ENCODE assay signal across 16 cellular contexts in the genomic region with DNA sequence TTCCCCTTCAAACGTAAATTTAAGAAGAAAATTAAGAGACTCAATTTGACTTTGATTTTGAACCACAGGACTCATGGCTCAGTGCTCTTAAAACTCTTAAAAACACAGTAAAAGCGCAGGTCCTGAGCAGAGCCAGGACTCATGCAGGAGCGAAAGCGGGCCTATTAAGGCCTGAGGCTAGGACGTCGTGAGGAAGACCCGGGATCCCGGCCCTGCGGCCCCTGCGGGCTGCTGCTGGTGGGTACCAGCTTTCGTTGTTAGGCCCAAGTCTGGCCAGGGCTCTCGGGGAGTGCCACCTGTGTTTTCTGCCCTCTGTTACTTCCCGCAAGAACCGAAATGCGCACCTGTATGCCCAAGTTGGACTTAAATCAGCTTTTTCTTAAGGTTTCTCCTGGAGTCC. TPM values are rescaled to one million over a fixed set of nuclear protein-coding genes. Genes with fewer than 3 reads are reported as not detected.
DNase-seq lines count a peak whose midpoint lies in the region; ATAC-seq and TF ChIP-seq lines count a peak whose summit lies in the region.
"Had no signal": no experiment of that assay in that cellular context is flagged by ENCODE, and none has a peak within 500 bp of the region (broad histone marks: within the 10 kb centered on the region; RNA-seq: fewer than 3 reads in every experiment).

No MANE protein-coding gene starts in this region.

- no peaks in the 10 kb centered on the region for H3K36me3 ChIP-seq in SK-N-SH (replicated peaks in 1 of 2; ENCODE audit: control insufficient read depth in 1 of 2, insufficient read depth in 2 of 2, low read length in 1 of 2)
- H3K36me3 ChIP-seq in spleen: no peaks in the 10 kb centered on the region
- H3K36me3 ChIP-seq in esophagus muscularis mucosa: no peaks in the 10 kb centered on the region

- CTCF ChIA-PET in SK-N-SH (lab: Yijun Ruan, JAX): interaction anchor here (1.1 to 4.2 kb wide), 6 partner anchors 11 to 864 kb away, joined by 3 to 16 read pairs (median 4); no protein-coding TSS in a partner anchor

- no peaks in the 10 kb centered on the region; the same call in 1 of the 2 replicates for H3K79me2 ChIP-seq in SK-N-SH (ENCODE audit: insufficient read depth)

- H3K9me3 ChIP-seq in SK-N-SH: no peaks in the 10 kb centered on the region
- H3K9me3 ChIP-seq in spleen: no peaks in the 10 kb centered on the region
- H3K9me3 ChIP-seq in esophagus muscularis mucosa: no peaks in the 10 kb centered on the region
- H3K9me3 ChIP-seq: Caco-2 had no signal

- H3K36me3 Mint-ChIP-seq in nephron (ENCODE audit: low read depth): no peaks in the 10 kb centered on the region
- H3K36me3 Mint-ChIP-seq: CD8-positive, alpha-beta T cell had no signal

- no peak overlapping the region for H3K4me3 ChIP-seq in SK-N-SH (ENCODE audit: low read depth in 2 of 2, low read length in 1 of 2)
- H3K4me3 ChIP-seq in spleen: no peak overlapping the region
- H3K4me3 ChIP-seq in esophagus muscularis mucosa: no peak overlapping the region

- POLR2A ChIA-PET in SK-N-SH (lab: Yijun Ruan, JAX): no interaction called here

- H3K4me1 ChIP-seq in SK-N-SH (ENCODE audit: control insufficient read depth in 1 of 2, insufficient read depth in 2 of 2, low read depth in 1 of 2, low read length in 1 of 2) (no peaks in the 10 kb centered on the region; a peak in 1 of 4 replicates), spleen (peaks cover 0 to 22% (median 8%) of the 10 kb centered on the region in 6 donors), esophagus muscularis mucosa (peaks cover 9 to 45% (median 29%) of the 10 kb centered on the region in 4 donors)
- H3K4me1 ChIP-seq: Caco-2 had no signal

- TF ChIP-seq RAD21 in SK-N-SH (IDR thresholded peaks at IDR 0.05; ENCODE audit: low read length): no peak

- peak overlapping the region; percentile 74; the same call in 1 of the 2 replicates for H3K4me2 ChIP-seq in SK-N-SH

- no peaks in the 10 kb centered on the region for H3F3A ChIP-seq in SK-N-SH (replicated peaks; ENCODE audit: insufficient read depth)

- no peak for TF ChIP-seq CTCF in SK-N-SH (IDR thresholded peaks at IDR 0.05)
- TF ChIP-seq CTCF in nephron (IDR thresholded peaks at IDR 0.05; ENCODE audit: unreplicated experiment in 3 of 3): no peak
- no peak for TF ChIP-seq CTCF in spleen (IDR thresholded peaks at IDR 0.05 in 8 of 11, conservative IDR thresholded peaks at IDR 0.05 in 3 of 11)
- no peak for TF ChIP-seq CTCF in esophagus muscularis mucosa (IDR thresholded peaks at IDR 0.05)

- no peak overlapping the region for H3K9ac ChIP-seq in SK-N-SH

- H3K27me3 Mint-ChIP-seq in nephron (ENCODE audit: low read depth): peaks cover 98% of the 10 kb centered on the region

- peaks cover 75% of the 10 kb centered on the region for H3K27me3 ChIP-seq in SK-N-SH (ENCODE audit: insufficient read depth)
- peaks cover 5 to 100% (median 79%) of the 10 kb centered on the region in 7 donors for H3K27me3 ChIP-seq in spleen (replicated peaks in 1 of 7)
- H3K27me3 ChIP-seq in esophagus muscularis mucosa: peaks cover 0 to 99% (median 38%) of the 10 kb centered on the region in 4 donors

- TF ChIP-seq POLR2A in spleen (IDR thresholded peaks at IDR 0.05) (no peak), esophagus muscularis mucosa (IDR thresholded peaks at IDR 0.05; ENCODE audit: low read depth) (no peak)

- no peak for DNase-seq in SK-N-SH
- DNase-seq in spleen: peak; percentile 53
- DNase-seq in COR-L47 (lab: John Stamatoyannopoulos, UW): no peak
- DNase-seq in esophagus muscularis mucosa (ENCODE audit: extremely low spot score): no peak
- no peak for DNase-seq in head of caudate nucleus
- DNase-seq: Caco-2; CD8-positive, alpha-beta T cell; DND-41; GDM1 had no signal

- no peak for ATAC-seq in SK-N-SH treated with all-trans-retinoic acid at 6 μM for 48 hours
- ATAC-seq: CD8-positive, alpha-beta T cell had no signal

- 17% methylated on average over 12 of the region's 15 CpGs for WGBS in SK-N-SH (ENCODE audit: low lambda C conversion rate)
- WGBS in spleen, 5 donors: 15 to 26% (median 18%) methylated on average over 14 to 15 of the region's 15 CpGs
- 50% methylated on average over 14 of the region's 15 CpGs for WGBS in esophagus muscularis mucosa

- no peak overlapping the region for H3K27ac ChIP-seq in SK-N-SH (ENCODE audit: low read depth in 2 of 2, low read length in 1 of 2)
- no peak overlapping the region for H3K27ac ChIP-seq in spleen
- H3K27ac ChIP-seq in esophagus muscularis mucosa (replicated peaks in 1 of 4): no peak overlapping the region
- H3K27ac ChIP-seq: 22Rv1 had no signal

- peaks cover 24% of the 10 kb centered on the region for H3K4me1 Mint-ChIP-seq in nephron

- H4K20me1 ChIP-seq in SK-N-SH (ENCODE audit: insufficient read depth): peaks cover 2% of the 10 kb centered on the region; the same call in 1 of the 2 replicates

- no peaks in the 10 kb centered on the region for H3K9me3 Mint-ChIP-seq in nephron
- H3K9me3 Mint-ChIP-seq: CD8-positive, alpha-beta T cell had no signal

- intact Hi-C loops in spleen (cut with DNase I; ENCODE audit: low total_unique reads) (no loop called here), esophagus muscularis mucosa (cut with DNase I) (loop anchor here (10.0 kb wide), 1 partner anchor 1613 kb away; no protein-coding TSS in a partner anchor), head of caudate nucleus (cut with DNase I) (no loop called here)

- H3K9me2 ChIP-seq in SK-N-SH: no peaks in the 10 kb centered on the region

- TF ChIP-seq EP300 in SK-N-SH (IDR thresholded peaks at IDR 0.05; ENCODE audit: borderline replicate concordance in 1 of 2, low read depth in 1 of 2, low read length in 1 of 2): no peak
- no peak for TF ChIP-seq EP300 in esophagus muscularis mucosa (IDR thresholded peaks at IDR 0.05)

- H3K4me3 Mint-ChIP-seq in nephron: peak overlapping the region in 2 of 3 experiments; percentile 11 to 76
- H3K4me3 Mint-ChIP-seq: CD8-positive, alpha-beta T cell had no signal

- H3K27ac Mint-ChIP-seq in nephron: no peak overlapping the region
- H3K27ac Mint-ChIP-seq: CD14-positive monocyte; CD8-positive, alpha-beta T cell had no signal

- no peak overlapping the region for H2AFZ ChIP-seq in SK-N-SH (ENCODE audit: low read depth)

TF ChIP-seq in SK-N-SH, 30 proteins besides CTCF, POLR2A, EP300 and RAD21 (continues in another document):
- TF ChIP-seq GABPA (IDR thresholded peaks at IDR 0.05; ENCODE audit: low read depth) (no peak), JUND (IDR thresholded peaks at IDR 0.05) (no peak), SIN3A (IDR thresholded peaks at IDR 0.05; ENCODE audit: borderline replicate concordance, low read depth, low read length) (no peak), NFIC (IDR thresholded peaks at IDR 0.05; ENCODE audit: borderline replicate concordance) (no peak), NRF1 (IDR thresholded peaks at IDR 0.05; ENCODE audit: low read depth, low read length) (no peak), YY1 (IDR thresholded peaks at IDR 0.05; ENCODE audit: low read depth) (no peak), CHD2 (IDR thresholded peaks at IDR 0.05; ENCODE audit: low read length, partially characterized antibody) (no peak), FOSL2 (IDR thresholded peaks at IDR 0.05; ENCODE audit: borderline replicate concordance, low read depth) (no peak), SMC3 (IDR thresholded peaks at IDR 0.05; ENCODE audit: low read depth, low read length) (no peak), GATA2 (CRISPR knock-in tag; IDR thresholded peaks at IDR 0.05) (no peak)
- TF ChIP-seq, protein P1, sequence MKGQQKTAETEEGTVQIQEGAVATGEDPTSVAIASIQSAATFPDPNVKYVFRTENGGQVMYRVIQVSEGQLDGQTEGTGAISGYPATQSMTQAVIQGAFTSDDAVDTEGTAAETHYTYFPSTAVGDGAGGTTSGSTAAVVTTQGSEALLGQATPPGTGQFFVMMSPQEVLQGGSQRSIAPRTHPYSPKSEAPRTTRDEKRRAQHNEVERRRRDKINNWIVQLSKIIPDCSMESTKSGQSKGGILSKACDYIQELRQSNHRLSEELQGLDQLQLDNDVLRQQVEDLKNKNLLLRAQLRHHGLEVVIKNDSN (IDR thresholded peaks at IDR 0.05; ENCODE audit: borderline replicate concordance, low read depth): no peak
- TF ChIP-seq, protein P2, sequence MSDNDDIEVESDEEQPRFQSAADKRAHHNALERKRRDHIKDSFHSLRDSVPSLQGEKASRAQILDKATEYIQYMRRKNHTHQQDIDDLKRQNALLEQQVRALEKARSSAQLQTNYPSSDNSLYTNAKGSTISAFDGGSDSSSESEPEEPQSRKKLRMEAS (IDR thresholded peaks at IDR 0.05; ENCODE audit: low read depth): no peak

TF ChIP-seq in SK-N-SH treated with all-trans-retinoic acid at 6 μM for 48 hours, 23 proteins besides CTCF, POLR2A, EP300 and RAD21:
- no peak for TF ChIP-seq ZFP3 (CRISPR knock-in tag; IDR thresholded peaks at IDR 0.05)
- TF ChIP-seq, protein P3, sequence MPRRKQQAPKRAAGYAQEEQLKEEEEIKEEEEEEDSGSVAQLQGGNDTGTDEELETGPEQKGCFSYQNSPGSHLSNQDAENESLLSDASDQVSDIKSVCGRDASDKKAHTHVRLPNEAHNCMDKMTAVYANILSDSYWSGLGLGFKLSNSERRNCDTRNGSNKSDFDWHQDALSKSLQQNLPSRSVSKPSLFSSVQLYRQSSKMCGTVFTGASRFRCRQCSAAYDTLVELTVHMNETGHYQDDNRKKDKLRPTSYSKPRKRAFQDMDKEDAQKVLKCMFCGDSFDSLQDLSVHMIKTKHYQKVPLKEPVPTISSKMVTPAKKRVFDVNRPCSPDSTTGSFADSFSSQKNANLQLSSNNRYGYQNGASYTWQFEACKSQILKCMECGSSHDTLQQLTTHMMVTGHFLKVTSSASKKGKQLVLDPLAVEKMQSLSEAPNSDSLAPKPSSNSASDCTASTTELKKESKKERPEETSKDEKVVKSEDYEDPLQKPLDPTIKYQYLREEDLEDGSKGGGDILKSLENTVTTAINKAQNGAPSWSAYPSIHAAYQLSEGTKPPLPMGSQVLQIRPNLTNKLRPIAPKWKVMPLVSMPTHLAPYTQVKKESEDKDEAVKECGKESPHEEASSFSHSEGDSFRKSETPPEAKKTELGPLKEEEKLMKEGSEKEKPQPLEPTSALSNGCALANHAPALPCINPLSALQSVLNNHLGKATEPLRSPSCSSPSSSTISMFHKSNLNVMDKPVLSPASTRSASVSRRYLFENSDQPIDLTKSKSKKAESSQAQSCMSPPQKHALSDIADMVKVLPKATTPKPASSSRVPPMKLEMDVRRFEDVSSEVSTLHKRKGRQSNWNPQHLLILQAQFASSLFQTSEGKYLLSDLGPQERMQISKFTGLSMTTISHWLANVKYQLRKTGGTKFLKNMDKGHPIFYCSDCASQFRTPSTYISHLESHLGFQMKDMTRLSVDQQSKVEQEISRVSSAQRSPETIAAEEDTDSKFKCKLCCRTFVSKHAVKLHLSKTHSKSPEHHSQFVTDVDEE (CRISPR knock-in tag; IDR thresholded peaks at IDR 0.05): no peak
- no peak for TF ChIP-seq TCF4 (CRISPR knock-in tag; IDR thresholded peaks at IDR 0.05; ENCODE audit: borderline replicate concordance)
- no peak for TF ChIP-seq TOX (CRISPR knock-in tag; IDR thresholded peaks at IDR 0.05; ENCODE audit: borderline replicate concordance)

RNA-seq across cellular contexts. Expression of gene PAX1, which starts 3.5 kb away (rescaled TPM):
- polyA plus RNA-seq in SK-N-SH (2012; rRNA removed) (not detected in 2 replicates), spleen (not detected)
- polyA plus RNA-seq in SK-N-SH (2012; cell fraction: cytosol; rRNA removed): not detected in 2 replicates
- not detected in 2 replicates for polyA plus RNA-seq in SK-N-SH (2012; cell fraction: nucleus; rRNA removed)
- total RNA-seq in spleen (not detected), esophagus muscularis mucosa (not detected)
- total RNA-seq: Caco-2; CD8-positive, alpha-beta T cell; HepG2; HT1080 had no signal
- polyA plus RNA-seq: BJ, CD14-positive monocyte, HepG2 had no signal
